1 cellular context compared by ENCODE assay signal in genomic region chr1:24003331-24003972, GRCh38.
TF ChIP-seq lines count a peak whose summit lies in the region.

No MANE protein-coding gene starts in this region.

TF ChIP-seq in HepG2, 621 proteins besides CTCF, POLR2A, EP300 and RAD21 (continued from another document):
- TF ChIP-seq AKNA (CRISPR knock-in tag; IDR thresholded peaks at IDR 0.05; ENCODE audit: borderline replicate concordance) (no peak), SIN3B (IDR thresholded peaks at IDR 0.05; ENCODE audit: low read length) (no peak), SMARCE1 (IDR thresholded peaks at IDR 0.05; ENCODE audit: borderline replicate concordance) (no peak), THAP7 (CRISPR knock-in tag; IDR thresholded peaks at IDR 0.05) (no peak), DR1 (CRISPR knock-in tag; IDR thresholded peaks at IDR 0.05) (no peak), IRF2 (CRISPR knock-in tag; IDR thresholded peaks at IDR 0.05) (peak; percentile 27; the same call in 1 of the 2 replicates), SALL2 (CRISPR knock-in tag; IDR thresholded peaks at IDR 0.05) (no peak), CBFB (CRISPR knock-in tag; IDR thresholded peaks at IDR 0.05) (0 out of 2 replicates have a peak, but pooled peaks have one; percentile 9), ZNF597 (CRISPR knock-in tag; IDR thresholded peaks at IDR 0.05) (no peak), GTF2F1 (IDR thresholded peaks at IDR 0.05; ENCODE audit: low read length) (no peak), CREM (IDR thresholded peaks at IDR 0.05) (peak; percentile 51; the same call in 1 of the 2 replicates), CREM (CRISPR knock-in tag; IDR thresholded peaks at IDR 0.05) (no peak), FOSL1 (CRISPR knock-in tag; IDR thresholded peaks at IDR 0.05; ENCODE audit: borderline replicate concordance) (no peak), MIXL1 (CRISPR knock-in tag; IDR thresholded peaks at IDR 0.05) (0 out of 2 replicates have a peak, but pooled peaks have one; percentile 37), BHLHE40 (IDR thresholded peaks at IDR 0.05; ENCODE audit: low read length) (peak; percentile 86)
